In the genomic region with DNA sequence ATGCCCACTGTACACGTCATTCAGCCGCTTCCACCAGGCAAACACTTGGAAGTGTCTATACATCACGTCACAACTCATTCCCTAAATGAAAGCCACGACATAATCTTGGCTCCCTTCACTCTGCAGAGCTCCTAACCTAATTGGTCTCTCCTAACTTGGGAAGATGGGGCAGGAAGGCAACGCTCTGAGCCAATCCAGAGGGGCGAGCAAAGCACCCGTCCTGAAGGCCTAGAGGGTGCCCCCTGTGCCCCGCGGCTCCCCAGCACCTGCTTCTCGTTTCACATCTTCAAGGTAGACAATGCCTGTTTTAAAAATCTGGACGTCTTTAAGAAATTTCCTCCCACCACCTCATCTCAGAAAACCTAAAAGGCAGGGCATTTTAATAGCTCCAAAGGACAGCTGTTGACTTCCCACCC, we compare ENCODE assay signal across 8 cellular contexts. TPM values are rescaled to one million over a fixed set of nuclear protein-coding genes. Genes with fewer than 3 reads are reported as not detected.
DNase-seq lines count a peak whose midpoint lies in the region; ATAC-seq, FAIRE-seq and TF ChIP-seq lines count a peak whose summit lies in the region.

No MANE protein-coding gene starts in this region.

- H3K4me1 ChIP-seq in HUES48 (ENCODE audit: control insufficient read depth, insufficient read depth, low read length): peaks cover 9% of the 10 kb centered on the region
- H3K4me1 ChIP-seq in GM12878 (ENCODE audit: control insufficient read depth, insufficient read depth, low read length): peaks cover 4% of the 10 kb centered on the region
- H3K4me1 ChIP-seq in testis: peaks cover 10% of the 10 kb centered on the region

- no peaks in the 10 kb centered on the region for H3K9me3 ChIP-seq in HUES48 (ENCODE audit: control insufficient read depth, insufficient read depth, low read length)
- H3K9me3 ChIP-seq in GM12878 (replicated peaks; ENCODE audit: control insufficient read depth, insufficient read depth, low read length): no peaks in the 10 kb centered on the region
- H3K9me3 ChIP-seq in testis: no peaks in the 10 kb centered on the region

- H2AFZ ChIP-seq in GM12878 (ENCODE audit: control insufficient read depth, low read depth, low read length): no peak overlapping the region

- no peak overlapping the region for H3K27ac ChIP-seq in HUES48 (ENCODE audit: low read depth, low read length)
- H3K27ac ChIP-seq in GM12878 (ENCODE audit: control insufficient read depth, insufficient read depth): peak overlapping the region; percentile 69
- peak overlapping the region in 1 of 2 donors; percentile 28 for H3K27ac ChIP-seq in testis

- 19% methylated on average over 11 of the region's 11 CpGs for WGBS in GM12878 (ENCODE audit: insufficient coverage, insufficient replicate concordance, low lambda C conversion rate, missing lambda C conversion rate)
- WGBS in testis, 2 donors: 15 to 20% methylated on average over 8 to 11 of the region's 11 CpGs

- DNase-seq in BJ (ENCODE audit: low read depth): no peak
- DNase-seq in GM12878 (ENCODE audit: low read depth, low spot score): no peak
- peak; percentile 2 for DNase-seq in kidney tubule cell (ENCODE audit: low spot score)
- no peak for DNase-seq in testis
- DNase-seq in amygdala (lab: John Stamatoyannopoulos, UW): no peak
- no peak for DNase-seq in MV-4-11 (lab: John Stamatoyannopoulos, UW)
- DNase-seq in left lobe of liver (ENCODE audit: low spot score): no peak

- no peak for TF ChIP-seq EP300 in GM12878 (IDR thresholded peaks at IDR 0.05; ENCODE audit: borderline replicate concordance in 1 of 2, control insufficient read depth in 1 of 2, low read depth in 2 of 2, low read length in 2 of 2)

- RAD21 ChIA-PET in GM12878 (lab: Charles Lee; ENCODE audit: unreplicated experiment): interaction anchor here (0.9 to 5.0 kb wide), 5 partner anchors 47 to 195 kb away, joined by 3 to 34 read pairs (median 3); a partner anchor contains a TSS

- peaks cover 31% of the 10 kb centered on the region for H3K79me2 ChIP-seq in GM12878 (ENCODE audit: control insufficient read depth, insufficient read depth, low read length)

- H3K4me3 ChIP-seq in BJ (ENCODE audit: low read depth, low read length) (peak overlapping the region; percentile 54), HUES48 (ENCODE audit: low read depth, low read length) (peak overlapping the region; percentile 88), GM12878 (peak overlapping the region; percentile 95), testis (peak overlapping the region; percentile 76)

- H3K9ac ChIP-seq in HUES48 (ENCODE audit: low read depth, low read length) (peak overlapping the region; percentile 69), GM12878 (ENCODE audit: control insufficient read depth, insufficient read depth, low read length) (peak overlapping the region; percentile 86)

- CTCF ChIA-PET in BJ (lab: Yijun Ruan, JAX) (interaction anchor here (0.6 to 1.9 kb wide), 4 partner anchors 9 to 191 kb away, joined by 3 to 7 read pairs (median 4); no protein-coding TSS in a partner anchor), GM12878 (lab: Yijun Ruan, JAX) (interaction anchor here (0.9 to 3.5 kb wide), 11 partner anchors 17 to 139 kb away, joined by 3 to 30 read pairs (median 6); a partner anchor contains a TSS)

- H3K4me2 ChIP-seq in GM12878 (ENCODE audit: control insufficient read depth, insufficient read depth): peak overlapping the region; percentile 92

- SMC1A ChIA-PET in GM12878 (lab: Charles Lee; ENCODE audit: uncharacterized antibody, unreplicated experiment): interaction anchor here (0.6 to 5.3 kb wide), 6 partner anchors 17 to 289 kb away, joined by 3 to 35 read pairs (median 6); a partner anchor contains a TSS

- TF ChIP-seq RAD21 in GM12878 (IDR thresholded peaks at IDR 0.05; ENCODE audit: insufficient read depth, low read depth, low read length): no peak

- H3K36me3 ChIP-seq in BJ (ENCODE audit: control insufficient read depth, insufficient read depth, low read length): no peaks in the 10 kb centered on the region
- H3K36me3 ChIP-seq in HUES48 (ENCODE audit: control insufficient read depth, insufficient read depth, low read length): peaks cover 46% of the 10 kb centered on the region
- peaks cover 0 to 5% of the 10 kb centered on the region in 2 experiments; a peak in 2 of 4 replicates for H3K36me3 ChIP-seq in GM12878 (ENCODE audit: control insufficient read depth in 2 of 2, insufficient read depth in 2 of 2, low read length in 1 of 2)
- no peaks in the 10 kb centered on the region for H3K36me3 ChIP-seq in testis (ENCODE audit: low read depth, missing control alignments)

- in situ Hi-C loops in GM12878 (cut with MboI): no loop called here

- no peaks in the 10 kb centered on the region for H4K20me1 ChIP-seq in GM12878 (ENCODE audit: control insufficient read depth, insufficient read depth)

- POLR2A ChIA-PET in BJ (lab: Charles Lee) (interaction anchor here (0.9 kb wide), 1 partner anchor 68 kb away, joined by 3 read pairs; a partner anchor contains a TSS), GM12878 (lab: Charles Lee) (interaction anchor here (0.6 to 1.0 kb wide), 2 partner anchors 40 to 52 kb away, joined by 3 to 4 read pairs; a partner anchor contains a TSS)

- H3K27me3 ChIP-seq in BJ (ENCODE audit: control insufficient read depth, insufficient read depth, low read length) (peaks cover 1% of the 10 kb centered on the region; the same call in 1 of the 2 replicates), HUES48 (ENCODE audit: control insufficient read depth, insufficient read depth, low read length) (peaks cover 8% of the 10 kb centered on the region; the same call in 1 of the 2 replicates), GM12878 (replicated peaks in 1 of 2; ENCODE audit: control insufficient read depth in 2 of 2, insufficient read depth in 2 of 2, low read length in 1 of 2) (no peaks in the 10 kb centered on the region), testis (no peaks in the 10 kb centered on the region)

- ATAC-seq in GM12878 (peak; percentile 32), left lobe of liver (no peak)

- intact Hi-C loops in GM12878 (cut with micrococcal nuclease; ENCODE audit: unreplicated experiment) (loop anchor here (10.0 kb wide), 1 partner anchor 172 kb away; a partner anchor contains a TSS), testis (cut with DNase I; ENCODE audit: low total_unique reads) (no loop called here)

- TF ChIP-seq CTCF in BJ (IDR thresholded peaks at IDR 0.05; ENCODE audit: insufficient read depth, low read depth, low read length) (no peak), GM12878 (IDR thresholded peaks at IDR 0.05 in 2 of 3, conservative IDR thresholded peaks at IDR 0.05 in 1 of 3; ENCODE audit: control insufficient read depth in 2 of 3, extremely low read depth in 1 of 3, insufficient read depth in 1 of 3, low read depth in 3 of 3, low read length in 3 of 3) (no peak), testis (IDR thresholded peaks at IDR 0.05) (no peak)

- FAIRE-seq in GM12878 (lab: Jason Lieb, UNC): no peak

- BruUV-seq in GM12878 (replicated peaks; lab: Mats Ljungman, UMichigan): no TSS peak

- TF ChIP-seq POLR2A in GM12878 (IDR thresholded peaks at IDR 0.05; ENCODE audit: low read depth, low read length) (no peak), testis (IDR thresholded peaks at IDR 0.05) (no peak)

TF ChIP-seq in GM12878, 131 proteins besides CTCF, POLR2A, EP300 and RAD21:
- TF ChIP-seq ESRRA (IDR thresholded peaks at IDR 0.05; ENCODE audit: low read length) (no peak), KDM1A (IDR thresholded peaks at IDR 0.05; ENCODE audit: borderline replicate concordance) (no peak), JUNB (IDR thresholded peaks at IDR 0.05) (no peak), IRF4 (IDR thresholded peaks at IDR 0.05; ENCODE audit: low read depth, low read length) (no peak), DPF2 (IDR thresholded peaks at IDR 0.05) (no peak), SMARCA5 (IDR thresholded peaks at IDR 0.05) (no peak), SMAD1 (IDR thresholded peaks at IDR 0.05; ENCODE audit: low read depth, partially characterized antibody) (no peak), BACH1 (IDR thresholded peaks at IDR 0.05; ENCODE audit: borderline replicate concordance) (no peak), MXI1 (IDR thresholded peaks at IDR 0.05; ENCODE audit: low read depth, low read length) (no peak), NBN (IDR thresholded peaks at IDR 0.05) (no peak)
- TF ChIP-seq, protein P1, sequence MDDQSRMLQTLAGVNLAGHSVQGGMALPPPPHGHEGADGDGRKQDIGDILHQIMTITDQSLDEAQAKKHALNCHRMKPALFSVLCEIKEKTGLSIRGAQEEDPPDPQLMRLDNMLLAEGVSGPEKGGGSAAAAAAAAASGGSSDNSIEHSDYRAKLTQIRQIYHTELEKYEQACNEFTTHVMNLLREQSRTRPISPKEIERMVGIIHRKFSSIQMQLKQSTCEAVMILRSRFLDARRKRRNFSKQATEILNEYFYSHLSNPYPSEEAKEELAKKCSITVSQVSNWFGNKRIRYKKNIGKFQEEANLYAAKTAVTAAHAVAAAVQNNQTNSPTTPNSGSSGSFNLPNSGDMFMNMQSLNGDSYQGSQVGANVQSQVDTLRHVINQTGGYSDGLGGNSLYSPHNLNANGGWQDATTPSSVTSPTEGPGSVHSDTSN (IDR thresholded peaks at IDR 0.05; ENCODE audit: insufficient replicate concordance, low read depth, low read length): no peak
TF ChIP-seq in GM12878: peak in this region for 0.

RNA-seq across cellular contexts. Expression of a gene that starts 1.0 kb away (rescaled TPM):
- 22.5 and 32.8 TPM in 2 replicates for polyA plus RNA-seq in BJ (2011; rRNA removed)
- polyA minus RNA-seq in BJ (2011; rRNA and poly(A)+ RNA removed): 39.1 and 55.2 TPM in 2 replicates
- total RNA-seq in GM12878 (2013; cell fraction: nucleolus; rRNA removed): 36.7 and 37.3 TPM in 2 replicates
- total RNA-seq in GM12878 (2014; rRNA removed): 15.7 and 18.0 TPM in 2 replicates
- 40.3 and 41.5 TPM in 2 replicates for total RNA-seq in GM12878 (2014; rRNA removed; fragmentation: Illumina TruSeq; extraction: Trizol)
- 74.4 and 79.1 TPM in 2 replicates for total RNA-seq in GM12878 (2021)
- 39.6 TPM for polyA plus RNA-seq in GM12878 (2011; ENCODE audit: low read depth)
- 48.6 and 52.2 TPM in 2 replicates for polyA plus RNA-seq in GM12878 (2011; rRNA removed)
- 33.2 and 51.6 TPM in 2 replicates for polyA plus RNA-seq in GM12878 (2011; cell fraction: cytosol; rRNA removed)
- 35.7 and 38.7 TPM in 2 replicates for polyA plus RNA-seq in GM12878 (2011; cell fraction: nucleus; rRNA removed)
- polyA plus RNA-seq in GM12878 (2012): 51.1 and 54.3 TPM in 2 replicates
- 62.4 and 69.2 TPM in 2 replicates for polyA plus RNA-seq in GM12878 (2014; fragmentation: Illumina TruSeq; extraction: Trizol)
- 10 to 100 TPM; 17.4 to 18.0 TPM for polyA plus RNA-seq in GM12878 (2014; fragmentation: Nextera tagmentation; extraction: Ambion mirVana)
- 28.9 and 29.6 TPM in 2 replicates for polyA plus RNA-seq in GM12878 (2014; rRNA removed)
- polyA plus RNA-seq in GM12878 (2016; fragmentation: Nextera tagmentation; extraction: Ambion mirVana): 10 to 100 TPM; 27.9 to 29.9 TPM
- 82.8 and 119 TPM in 2 replicates for polyA minus RNA-seq in GM12878 (2011; rRNA and poly(A)+ RNA removed)
- 32.7 and 34.7 TPM in 2 replicates for polyA minus RNA-seq in GM12878 (2011; cell fraction: cytosol; rRNA and poly(A)+ RNA removed)
- polyA minus RNA-seq in GM12878 (2011; cell fraction: nucleus; rRNA and poly(A)+ RNA removed): 15.2 and 21.4 TPM in 2 replicates
- 100 to 1,000 TPM; 101 to 119 TPM for total RNA-seq in testis
- 299 TPM for polyA plus RNA-seq in testis (ENCODE audit: insufficient read depth, low read depth, low replicate concordance)
- total RNA-seq in left lobe of liver: 25.6 TPM
